Comparison of ENCODE assay signal across 26 cellular contexts in the genomic region with DNA sequence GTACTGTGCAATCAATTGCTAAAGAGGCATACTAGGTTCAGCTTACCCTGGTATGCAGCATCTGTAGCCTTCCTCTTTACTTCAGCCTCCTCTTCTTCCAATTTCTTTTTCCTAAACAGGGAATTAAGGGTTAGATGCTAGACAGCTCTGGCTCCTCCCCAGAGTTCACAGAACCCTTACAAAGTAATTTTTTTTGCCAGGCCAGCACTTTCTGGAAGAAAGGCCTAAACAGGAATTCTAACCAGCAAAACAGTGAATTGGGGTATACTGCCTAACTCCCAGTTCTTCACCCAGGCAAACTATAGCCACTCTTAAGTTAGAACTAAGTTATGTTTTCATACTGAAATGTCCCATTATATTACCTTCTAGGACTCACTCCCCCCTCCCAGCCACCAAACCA. TPM values are rescaled to one million over a fixed set of nuclear protein-coding genes. Genes with fewer than 3 reads are reported as not detected.
"Had no signal": no experiment of that assay in that cellular context is flagged by ENCODE, and none has a peak within 500 bp of the region (broad histone marks: within the 10 kb centered on the region; RNA-seq: fewer than 3 reads in every experiment).

No MANE protein-coding gene starts in this region.

- H3K4me3 ChIP-seq: esophagus squamous epithelium, gastroesophageal sphincter had no signal

- H3K27me3 ChIP-seq: brain microvascular endothelial cell, esophagus squamous epithelium, gastroesophageal sphincter had no signal

- H3K27ac ChIP-seq: brain microvascular endothelial cell, epithelial cell of prostate, esophagus squamous epithelium, gastroesophageal sphincter, WERI-Rb-1 had no signal

- H3K4me1 ChIP-seq: esophagus squamous epithelium had no signal

- H3K9me3 ChIP-seq: esophagus squamous epithelium, gastroesophageal sphincter had no signal

- DNase-seq: activated B cell treated with CpG ODN at 0.5 μM for 24 hours; activated CD4-positive, alpha-beta T cell treated with anti-CD3 and anti-CD28 coated beads for 48 hours; activated CD4-positive, alpha-beta T cell treated with anti-CD3 and anti-CD28 coated beads, Interleukin-2, amount 50 U/mL, for 1 hour; activated CD4-positive, alpha-beta T cell treated with anti-CD3 and anti-CD28 coated beads, Interleukin-2, amount 50 U/mL, for 48 hours; activated CD8-positive, alpha-beta memory T cell treated with anti-CD3 and anti-CD28 coated beads for 24 hours; activated CD8-positive, alpha-beta T cell treated with anti-CD3 and anti-CD28 coated beads for 36 hours; activated effector memory CD4-positive, alpha-beta T cell treated with Interleukin-2 at 50 U/mL for 16 hours; activated gamma-delta T cell treated with Interleukin-2 at 50 U/mL for 16 hours; activated naive CD4-positive, alpha-beta T cell treated with anti-CD3 and anti-CD28 coated beads, Interleukin-2, amount 50 U/mL, for 16 hours; activated naive CD4-positive, alpha-beta T cell treated with Interleukin-2 at 50 U/mL for 16 hours; activated T-cell treated with anti-CD3 and anti-CD28 coated beads, Interleukin-2, amount 50 U/mL, for 4 hours; amniotic stem cell; anterior cingulate cortex; brain microvascular endothelial cell; cortex of kidney; effector CD8-positive, alpha-beta T cell; esophagus squamous epithelium; foreskin melanocyte; head of caudate nucleus; hippocampal formation; T-helper 17 cell; T1000; WERI-Rb-1 had no signal

RNA-seq across cellular contexts. Expression of gene NME5, which starts 31.1 kb away (rescaled TPM):
- total RNA-seq: activated B cell treated with CpG ODN at 0.5 μM for 24 hours; activated CD8-positive, alpha-beta T cell treated with anti-CD3 and anti-CD28 coated beads for 36 hours; activated T-cell treated with anti-CD3 and anti-CD28 coated beads, Interleukin-2, amount 50 U/mL, for 4 hours; activated T-helper 17 cell treated with anti-CD3 and anti-CD28 coated beads, Interleukin-2, amount 50 U/mL, for 72 hours; T-helper 17 cell had no signal
